Comparison of ENCODE assay signal across 8 cellular contexts in the genomic region with DNA sequence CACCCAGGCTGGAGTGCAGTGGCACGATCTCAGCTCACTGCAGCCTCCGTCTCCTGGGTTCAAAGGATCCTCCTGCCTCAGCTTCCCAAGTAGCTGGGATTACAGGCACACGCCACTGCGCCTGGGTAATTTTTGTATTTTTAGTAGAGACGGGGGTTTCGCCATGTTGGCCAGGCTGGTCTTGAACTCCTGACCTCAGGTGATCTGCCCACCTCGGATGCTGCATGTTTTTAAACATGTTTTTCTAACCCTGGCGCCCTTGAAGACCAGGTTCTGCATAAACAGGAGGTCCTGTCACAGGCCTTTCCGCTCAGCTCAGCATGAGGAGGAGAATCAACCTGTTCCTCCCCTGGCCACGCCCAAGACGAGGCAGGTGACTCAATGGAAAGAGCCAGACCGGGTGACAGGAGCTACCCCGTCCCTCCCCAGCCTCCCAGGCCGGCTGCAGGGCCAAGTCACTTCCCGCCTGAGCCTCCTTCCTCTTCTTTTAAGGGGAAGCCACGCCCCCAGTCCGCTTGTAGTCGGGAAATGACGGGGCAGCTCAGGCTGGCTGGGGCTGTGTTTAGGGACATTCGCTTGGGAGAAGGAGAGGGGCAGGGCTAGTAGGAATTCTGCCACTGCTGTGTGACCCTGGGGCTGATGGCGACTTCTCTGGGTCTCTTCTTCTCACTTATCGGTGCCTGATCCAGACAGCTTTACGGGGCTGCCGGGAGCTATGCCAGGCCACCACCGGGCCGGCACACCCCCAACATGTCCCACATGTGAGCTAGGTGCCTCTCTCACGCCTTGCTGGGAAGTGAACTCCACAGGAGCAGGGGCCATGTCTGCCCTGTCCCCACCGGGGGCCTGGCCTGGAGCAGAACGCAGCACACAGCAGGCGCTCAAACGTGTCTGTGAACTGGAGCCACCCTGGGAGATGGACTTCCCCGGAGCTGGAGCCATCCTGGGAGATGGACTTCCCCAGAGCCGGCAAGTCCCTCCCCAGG. TPM values are rescaled to one million over a fixed set of nuclear protein-coding genes. Genes with fewer than 3 reads are reported as not detected.
DNase-seq lines count a peak whose midpoint lies in the region; ATAC-seq and TF ChIP-seq lines count a peak whose summit lies in the region.

No MANE protein-coding gene starts in this region.

- peak; percentile 77 for DNase-seq in activated CD4-positive, CD25-positive, alpha-beta regulatory T cell treated with anti-CD3 and anti-CD28 coated beads, Interleukin-2, amount 50 U/mL, for 16 hours (ENCODE audit: low read depth, low spot score)
- DNase-seq in cardiac fibroblast (ENCODE audit: low read depth in 2 of 2) (peak; percentile 78 to 87), lower leg skin (ENCODE audit: low spot score in 2 of 2) (peak; percentile 93 to 98), NCI-H146 treated with DMSO at 0.1 percent for 48 hours (lab: John Stamatoyannopoulos, UW; ENCODE audit: unreplicated experiment) (no peak), SK-N-DZ (ENCODE audit: low spot score) (no peak)
- peak; percentile 91 to 97 (median 96) for DNase-seq in stimulated activated CD4-positive, alpha-beta T cell treated with anti-CD3 and anti-CD28 coated beads, TNF-alpha, amount 100 ng/mL, for 48 hours (ENCODE audit: low read depth in 3 of 3)

- no peak for TF ChIP-seq POLR2A in lower leg skin (IDR thresholded peaks at IDR 0.05)

- peak; percentile 35 for ATAC-seq in GM18870 (IDR thresholded peaks at IDR 0.05; ENCODE audit: unreplicated experiment)
- ATAC-seq in HG03442 (IDR thresholded peaks at IDR 0.05; ENCODE audit: unreplicated experiment): peak; percentile 35

- intact Hi-C loops in lower leg skin (cut with DNase I; ENCODE audit: low total_unique reads): loop anchor here (5.0 kb wide), 1 partner anchor 88 kb away; no protein-coding TSS in a partner anchor

- WGBS in lower leg skin, 2 donors: 56 to 64% methylated on average over 31 to 33 of the region's 33 CpGs

- TF ChIP-seq CTCF in cardiac fibroblast (IDR thresholded peaks at IDR 0.05; ENCODE audit: low read depth, low read length) (no peak), lower leg skin (IDR thresholded peaks at IDR 0.05) (no peak)

- H3K4me3 ChIP-seq in cardiac fibroblast (replicated peaks in 1 of 2; ENCODE audit: low read depth in 2 of 2, low read length in 2 of 2) (no peak overlapping the region), lower leg skin (ENCODE audit: low read depth, poor library complexity, severe bottlenecking) (no peak overlapping the region)

RNA-seq across cellular contexts. Expression of gene NOTCH1, which starts 6.1 kb away (rescaled TPM):
- total RNA-seq in lower leg skin: 10 to 100 TPM; 79.7 to 95.3 (median 82.8) TPM
- polyA plus RNA-seq in SK-N-DZ (2014; cell fraction: cytosol; rRNA removed): 0.20 and 0.44 TPM in 2 replicates
- polyA plus RNA-seq in SK-N-DZ (2014; cell fraction: nucleus; rRNA removed): 0.85 and 12.6 TPM in 2 replicates

RNA-seq across cellular contexts. Expression of gene SEC16A, which starts 56.9 kb away (rescaled TPM):
- total RNA-seq in lower leg skin: 10 to 100 TPM; 58.4 to 77.8 (median 58.5) TPM
- polyA plus RNA-seq in SK-N-DZ (2014; cell fraction: cytosol; rRNA removed): 15.0 and 17.1 TPM in 2 replicates
- polyA plus RNA-seq in SK-N-DZ (2014; cell fraction: nucleus; rRNA removed): 27.2 and 62.2 TPM in 2 replicates

Comparison
In these comparisons a context has a peak if more than half of its experiments do, and no peak if none do; other contexts are left out.
1. DNase-seq: peak in activated CD4-positive, CD25-positive, alpha-beta regulatory T cell treated with anti-CD3 and anti-CD28 coated beads, Interleukin-2, amount 50 U/mL, for 16 hours (single experiment), cardiac fibroblast (2 of 2), lower leg skin (2 of 2) and stimulated activated CD4-positive, alpha-beta T cell treated with anti-CD3 and anti-CD28 coated beads, TNF-alpha, amount 100 ng/mL, for 48 hours (3 of 3); none in NCI-H146 treated with DMSO at 0.1 percent for 48 hours (single experiment) and SK-N-DZ (single experiment).